34 cellular contexts compared by ENCODE assay signal in genomic region chr12:19454837-19455236, GRCh38.
"Had no signal": no experiment of that assay in that cellular context is flagged by ENCODE, and none has a peak within 500 bp of the region (broad histone marks: within the 10 kb centered on the region; RNA-seq: fewer than 3 reads in every experiment).

No MANE protein-coding gene starts in this region.

- H3K27me3 Mint-ChIP-seq: activated CD4-positive, alpha-beta memory T cell treated with anti-CD3 and anti-CD28 coated beads, Interleukin-2, amount 10 ng/mL, durations not matched to agents 7 days and 5 days; activated naive CD4-positive, alpha-beta T cell treated with anti-CD3 and anti-CD28 coated beads, Interleukin-2, amount 50 U/mL, for 24 hours; activated naive CD8-positive, alpha-beta T cell treated with anti-CD3 and anti-CD28 coated beads, Interleukin-2, amount 50 U/mL, for 24 hours; activated T-cell treated with anti-CD3 and anti-CD28 coated beads, Interleukin-2, amount 50 U/mL, for 24 hours; brain had no signal

- H3K27ac Mint-ChIP-seq: activated CD4-positive, alpha-beta memory T cell treated with anti-CD3 and anti-CD28 coated beads, Interleukin-2, amount 10 ng/mL, durations not matched to agents 7 days and 5 days; activated naive CD4-positive, alpha-beta T cell treated with anti-CD3 and anti-CD28 coated beads, Interleukin-2, amount 50 U/mL, for 24 hours; activated naive CD8-positive, alpha-beta T cell treated with anti-CD3 and anti-CD28 coated beads, Interleukin-2, amount 50 U/mL, for 24 hours; activated T-helper 2 cell treated with anti-CD3 and anti-CD28 coated beads, Interferon-gamma antibody, Interleukin-2, Interleukin-4, amounts not matched to agents 10 μg/mL and 5 μg/mL and 100 μg/mL, durations not matched to agents 14 hours and 24 hours and 36 hours had no signal

- FAIRE-seq: bronchial epithelial cell, RCC 7860 had no signal

- ATAC-seq: activated naive CD8-positive, alpha-beta T cell treated with anti-CD3 and anti-CD28 coated beads, Interleukin-2, amount 50 U/mL, for 24 hours; Right ventricle myocardium inferior had no signal

- H3K9me3 Mint-ChIP-seq: activated CD4-positive, alpha-beta memory T cell treated with anti-CD3 and anti-CD28 coated beads, Interleukin-2, amount 10 ng/mL, durations not matched to agents 7 days and 5 days; activated naive CD4-positive, alpha-beta T cell treated with anti-CD3 and anti-CD28 coated beads, Interleukin-2, amount 50 U/mL, for 24 hours; activated naive CD8-positive, alpha-beta T cell treated with anti-CD3 and anti-CD28 coated beads, Interleukin-2, amount 50 U/mL, for 24 hours; activated T-cell treated with anti-CD3 and anti-CD28 coated beads, Interleukin-2, amount 50 U/mL, for 24 hours; activated T-helper 2 cell treated with anti-CD3 and anti-CD28 coated beads, Interferon-gamma antibody, Interleukin-2, Interleukin-4, amounts not matched to agents 10 μg/mL and 5 μg/mL and 100 μg/mL, durations not matched to agents 14 hours and 24 hours and 36 hours had no signal

- H3K4me3 ChIP-seq: PC-9 had no signal

- H3K4me2 ChIP-seq: PC-9 had no signal

- DNase-seq: activated CD4-positive, alpha-beta memory T cell treated with anti-CD3 and anti-CD28 coated beads, Interleukin-2, amount 10 ng/mL, durations not matched to agents 7 days and 5 days; activated CD4-positive, alpha-beta T cell treated with anti-CD3 and anti-CD28 coated beads for 1 hour; activated CD4-positive, alpha-beta T cell treated with anti-CD3 and anti-CD28 coated beads for 48 hours; activated CD4-positive, CD25-positive, alpha-beta regulatory T cell; activated gamma-delta T cell; activated naive CD4-positive, alpha-beta T cell treated with Interleukin-2 at 50 U/mL for 16 hours; activated naive CD8-positive, alpha-beta T cell treated with anti-CD3 and anti-CD28 coated beads, Interleukin-2, amount 50 U/mL, for 24 hours; activated T-cell treated with anti-CD3 and anti-CD28 coated beads, Interleukin-2, amount 50 U/mL, for 24 hours; anterior cingulate cortex; caudate nucleus; cerebellar nuclear complex; KG1; MM.1S; NCI-H1092; NCI-H1436 treated with DMSO at 0.1 percent for 48 hours; NCI-H1694 treated with DMSO at 0.1 percent for 48 hours; NCI-H2029; NCI-H345; NCI-H524 treated with DMSO at 0.1 percent for 48 hours; NK-92 treated with Interleukin-12 subunit alpha and Interleukin-12 subunit beta, amount 100 ng/mL, for 24 hours; PC-9; SIG-M5; SW 1271; T-helper 1 cell; T-helper 2 cell; T-helper 9 cell had no signal

- H2AFZ ChIP-seq: PC-9 had no signal

- H3K4me3 Mint-ChIP-seq: activated CD4-positive, alpha-beta memory T cell treated with anti-CD3 and anti-CD28 coated beads, Interleukin-2, amount 10 ng/mL, durations not matched to agents 7 days and 5 days; activated naive CD4-positive, alpha-beta T cell treated with anti-CD3 and anti-CD28 coated beads, Interleukin-2, amount 50 U/mL, for 24 hours; activated naive CD8-positive, alpha-beta T cell treated with anti-CD3 and anti-CD28 coated beads, Interleukin-2, amount 50 U/mL, for 24 hours; activated T-cell treated with anti-CD3 and anti-CD28 coated beads, Interleukin-2, amount 50 U/mL, for 24 hours; brain had no signal

- H3K27ac ChIP-seq: PC-9, RWPE1, VCaP had no signal
